ENCODE assay signal across 8 cellular contexts in genomic region chr5:180315762-180316212, GRCh38. TPM values are rescaled to one million over a fixed set of nuclear protein-coding genes. Genes with fewer than 3 reads are reported as not detected.
DNase-seq lines count a peak whose midpoint lies in the region; ATAC-seq and TF ChIP-seq lines count a peak whose summit lies in the region.

No MANE protein-coding gene starts in this region.

- no peaks in the 10 kb centered on the region for H3K36me3 Mint-ChIP-seq in progenitor cell of endocrine pancreas (ENCODE audit: insufficient read depth)

- H3K27ac ChIP-seq in RWPE1 (no peak overlapping the region), aorta (ENCODE audit: low read depth in 1 of 2, low read length in 2 of 2) (no peak overlapping the region)

- H3K4me1 ChIP-seq in aorta (ENCODE audit: control insufficient read depth in 1 of 2, insufficient read depth in 2 of 2, low read length in 2 of 2), result no peaks in the 10 kb centered on the region

- H3K9me3 Mint-ChIP-seq in progenitor cell of endocrine pancreas (ENCODE audit: low read depth), result no peaks in the 10 kb centered on the region

- no peak overlapping the region for H3K4me3 Mint-ChIP-seq in progenitor cell of endocrine pancreas (ENCODE audit: low read depth)

- POLR2A ChIA-PET in RWPE1 (lab: Yijun Ruan, JAX; ENCODE audit: low non-redundant PET), result interaction anchor here (0.6 to 0.8 kb wide), 2 partner anchors 8 to 15 kb away, joined by 3 to 5 read pairs; no protein-coding TSS in a partner anchor

- no peak for DNase-seq in RWPE1 (ENCODE audit: low spot score)
- DNase-seq in activated effector memory CD4-positive, alpha-beta T cell treated with anti-CD3 and anti-CD28 coated beads, Interleukin-2, amount 50 U/mL, for 16 hours, result peak; percentile 92
- DNase-seq in globus pallidus (ENCODE audit: low spot score), result peak; percentile 56
- peak; percentile 46 for DNase-seq in progenitor cell of endocrine pancreas (ENCODE audit: low spot score, unreplicated experiment)
- DNase-seq in aorta, result peak; percentile 70 to 90

- H3K27ac Mint-ChIP-seq in progenitor cell of endocrine pancreas, result no peak overlapping the region

- intact Hi-C loops in aorta (cut with DNase I), result no loop called here

- no peaks in the 10 kb centered on the region for H3K27me3 Mint-ChIP-seq in progenitor cell of endocrine pancreas

- TF ChIP-seq CTCF in GM12873 (IDR thresholded peaks at IDR 0.05; ENCODE audit: insufficient read depth, low read depth, low read length, missing control alignments), result peak; percentile 100
- peak; percentile 79 for TF ChIP-seq CTCF in RWPE1 (conservative IDR thresholded peaks at IDR 0.05; ENCODE audit: low read depth)
- peak; percentile 78 for TF ChIP-seq CTCF in progenitor cell of endocrine pancreas (IDR thresholded peaks at IDR 0.05; ENCODE audit: unreplicated experiment)

- H3K9me3 ChIP-seq in aorta (ENCODE audit: control insufficient read depth, low read length), result no peaks in the 10 kb centered on the region

- no peaks in the 10 kb centered on the region for H3K36me3 ChIP-seq in aorta (ENCODE audit: control insufficient read depth in 1 of 2, insufficient read depth in 2 of 2, low read length in 1 of 2)

- CTCF ChIA-PET in RWPE1 (lab: Yijun Ruan, JAX), result interaction anchor here (0.6 to 2.7 kb wide), 19 partner anchors 9 to 266 kb away, joined by 3 to 21 read pairs (median 5); no protein-coding TSS in a partner anchor

- WGBS in aorta, 2 donors, result 70 to 72% methylated on average over 9 of the region's 9 CpGs

- ATAC-seq in HG02973 (IDR thresholded peaks at IDR 0.05; ENCODE audit: unreplicated experiment) (peak; percentile 43), aorta (ENCODE audit: low FRiP score) (peak; percentile 77), GM21390 (IDR thresholded peaks at IDR 0.05; ENCODE audit: unreplicated experiment) (no peak)

- H3K4me3 ChIP-seq in aorta (ENCODE audit: low read length in 2 of 2), result no peak overlapping the region

- H3K27me3 ChIP-seq in aorta (ENCODE audit: control insufficient read depth in 1 of 2, insufficient read depth in 2 of 2, low read length in 1 of 2), result no peaks in the 10 kb centered on the region

- H3K4me1 Mint-ChIP-seq in progenitor cell of endocrine pancreas (ENCODE audit: low read depth), result no peaks in the 10 kb centered on the region

RNA-seq across cellular contexts. Expression of gene MAPK9, which starts 23.9 kb away (rescaled TPM):
- total RNA-seq in progenitor cell of endocrine pancreas, result 47.6 and 51.2 TPM in 2 replicates
- total RNA-seq in aorta, result 10 to 100 TPM; 31.4 to 36.4 TPM
- polyA plus RNA-seq in aorta, result 10 to 100 TPM; 15.8 to 22.0 TPM

RNA-seq across cellular contexts. Expression of gene GFPT2, which starts 37.3 kb away (rescaled TPM):
- total RNA-seq in progenitor cell of endocrine pancreas (1.7 and 2.7 TPM in 2 replicates), aorta (10 to 100 TPM; 60.1 to 60.2 TPM)
- 1 to 10 TPM; 1.1 to 3.7 TPM for polyA plus RNA-seq in aorta

Comparison
In these comparisons a context has a peak if more than half of its experiments do, and no peak if none do; other contexts are left out.
1. RNA of gene GFPT2, which starts 37.3 kb away (total RNA-seq): 60.1 to 60.2 TPM in aorta; 1.7 to 2.7 TPM in progenitor cell of endocrine pancreas; every median in the first group is over 10 times any median in the second.
2. Peak in every context shown above with its lines, with median percentiles within 50 percentile points of each other: CTCF ChIP-seq.